Comparison of ENCODE assay signal across 19 cellular contexts in genomic region chr9:126692759-126693427, GRCh38.
A peak's percentile ranks its signal among the peaks of the same experiment; 100 is the strongest.
DNase-seq lines count a peak whose midpoint lies in the region; ATAC-seq and TF ChIP-seq lines count a peak whose summit lies in the region.
"Had no signal": no experiment of that assay in that cellular context is flagged by ENCODE, and none has a peak within 500 bp of the region (broad histone marks: within the 10 kb centered on the region; RNA-seq: fewer than 3 reads in every experiment).

No MANE protein-coding gene starts in this region.

- H3K27ac Mint-ChIP-seq in activated CD4-positive, alpha-beta T cell treated with anti-CD3 and anti-CD28 coated beads for 36 hours = no peak overlapping the region

- no peak overlapping the region for H3K9ac ChIP-seq in mammary epithelial cell (ENCODE audit: insufficient read depth, low read length)
- H3K9ac ChIP-seq: KMS-11 had no signal

- POLR2A ChIA-PET in activated CD4-positive, alpha-beta T cell treated with anti-CD3 and anti-CD28 coated beads for 36 hours (lab: Charles Lee) = no interaction called here

- no peaks in the 10 kb centered on the region for H3K9me3 Mint-ChIP-seq in activated CD4-positive, alpha-beta T cell treated with anti-CD3 and anti-CD28 coated beads for 36 hours (ENCODE audit: low read depth)

- H3K27me3 ChIP-seq in H7 (ENCODE audit: control insufficient read depth, insufficient read depth, low read length) = no peaks in the 10 kb centered on the region
- peaks cover 4% of the 10 kb centered on the region for H3K27me3 ChIP-seq in osteoblast (ENCODE audit: insufficient read depth, low read length)
- H3K27me3 ChIP-seq in mammary epithelial cell (ENCODE audit: insufficient read depth, low read length) = no peaks in the 10 kb centered on the region

- no peak for ATAC-seq in activated CD4-positive, alpha-beta T cell treated with anti-CD3 and anti-CD28 coated beads for 36 hours
- ATAC-seq in GM21529 (IDR thresholded peaks at IDR 0.05; ENCODE audit: unreplicated experiment) = no peak
- ATAC-seq: HepG2 had no signal

- H3K27ac ChIP-seq in osteoblast (ENCODE audit: low read depth, low read length) (no peak overlapping the region), mammary epithelial cell (ENCODE audit: insufficient read depth, low read depth, low read length) (no peak overlapping the region)
- H3K27ac ChIP-seq: 22Rv1, KMS-11 had no signal

- H2AFZ ChIP-seq in osteoblast (ENCODE audit: low read length) (no peak overlapping the region), mammary epithelial cell (ENCODE audit: low read depth, low read length) (no peak overlapping the region)

- WGBS in mammary epithelial cell (ENCODE audit: low coverage, missing lambda C conversion rate) = 99% methylated on average over 26 of the region's 32 CpGs

- intact Hi-C loops in activated CD4-positive, alpha-beta T cell treated with anti-CD3 and anti-CD28 coated beads for 36 hours (cut with DNase I, micrococcal nuclease) = no loop called here
- intact Hi-C loops in mammary epithelial cell (cut with micrococcal nuclease) = no loop called here

- no peaks in the 10 kb centered on the region for H3K36me3 Mint-ChIP-seq in activated CD4-positive, alpha-beta T cell treated with anti-CD3 and anti-CD28 coated beads for 36 hours (ENCODE audit: low read depth)

- CTCF ChIA-PET in activated CD4-positive, alpha-beta T cell treated with anti-CD3 and anti-CD28 coated beads for 36 hours (lab: Charles Lee) = no interaction called here
- CTCF ChIA-PET in mammary epithelial cell (lab: Charles Lee; ENCODE audit: low non-redundant PET) = no interaction called here

- TF ChIP-seq CTCF in osteoblast (IDR thresholded peaks at IDR 0.05; ENCODE audit: extremely low read depth, low read depth, low read length) = no peak
- TF ChIP-seq CTCF in mammary epithelial cell (conservative IDR thresholded peaks at IDR 0.05 in 1 of 2, IDR thresholded peaks at IDR 0.05 in 1 of 2; ENCODE audit: extremely low read depth in 1 of 2, insufficient read depth in 1 of 2, low read depth in 1 of 2, low read length in 2 of 2) = no peak

- H3K4me3 ChIP-seq in H7 (ENCODE audit: insufficient read depth, low read depth, low read length) (no peak overlapping the region), osteoblast (ENCODE audit: insufficient read depth, low read length) (no peak overlapping the region), mammary epithelial cell (replicated peaks in 1 of 3; ENCODE audit: insufficient read depth in 1 of 3, low read depth in 2 of 3, low read length in 3 of 3) (no peak overlapping the region)

- peaks cover 18% of the 10 kb centered on the region for H3K27me3 Mint-ChIP-seq in activated CD4-positive, alpha-beta T cell treated with anti-CD3 and anti-CD28 coated beads for 36 hours

- H3K9me3 ChIP-seq in osteoblast (ENCODE audit: low read depth, low read length) = no peaks in the 10 kb centered on the region
- H3K9me3 ChIP-seq in mammary epithelial cell (replicated peaks; ENCODE audit: insufficient read depth, low read length) = no peaks in the 10 kb centered on the region

- H3K4me1 ChIP-seq in osteoblast (ENCODE audit: insufficient read depth, low read length) (no peaks in the 10 kb centered on the region), mammary epithelial cell (ENCODE audit: insufficient read depth, low read length) (peaks cover 12% of the 10 kb centered on the region)

- BruUV-seq in mammary epithelial cell (replicated peaks; lab: Mats Ljungman, UMichigan) = no TSS peak

- H4K20me1 ChIP-seq in osteoblast (ENCODE audit: insufficient read depth, low read length) (no peaks in the 10 kb centered on the region), mammary epithelial cell (ENCODE audit: insufficient read depth, low read length) (no peaks in the 10 kb centered on the region)

- dilution Hi-C loops in mammary epithelial cell (cut with HindIII; ENCODE audit: low sequenced_read_pairs) = loop anchor here (5.0 to 10.0 kb wide), 2 partner anchors 51 to 88 kb away; no protein-coding TSS in a partner anchor

- no peaks in the 10 kb centered on the region for H3K79me2 ChIP-seq in osteoblast (ENCODE audit: insufficient read depth, low read length)
- peaks cover 6% of the 10 kb centered on the region for H3K79me2 ChIP-seq in mammary epithelial cell (ENCODE audit: insufficient read depth, low read length)

- H3K36me3 ChIP-seq in H7 (replicated peaks; ENCODE audit: control insufficient read depth, insufficient read depth, low read length) (no peaks in the 10 kb centered on the region), osteoblast (ENCODE audit: insufficient read depth, low read length) (no peaks in the 10 kb centered on the region), mammary epithelial cell (ENCODE audit: insufficient read depth, low read length) (no peaks in the 10 kb centered on the region)

- in situ Hi-C loops in mammary epithelial cell (cut with MboI; ENCODE audit: low sequenced_read_pairs in 2 of 2) = loop anchor here (5.0 kb wide), 2 partner anchors 81 to 86 kb away; partner anchors contain the start of gene LMX1B (in 1 of the 2)

- H3K4me1 Mint-ChIP-seq in activated CD4-positive, alpha-beta T cell treated with anti-CD3 and anti-CD28 coated beads for 36 hours = no peaks in the 10 kb centered on the region

- H3K4me2 ChIP-seq in osteoblast (ENCODE audit: insufficient read depth, low read length) (no peak overlapping the region), mammary epithelial cell (ENCODE audit: insufficient read depth, low read depth, low read length) (no peak overlapping the region)
- H3K4me2 ChIP-seq: KMS-11 had no signal

- H3K4me3 Mint-ChIP-seq in activated CD4-positive, alpha-beta T cell treated with anti-CD3 and anti-CD28 coated beads for 36 hours = no peak overlapping the region

- DNase-seq in activated CD4-positive, alpha-beta T cell treated with anti-CD3 and anti-CD28 coated beads for 36 hours = peak; percentile 2
- no peak for DNase-seq in activated CD4-positive, alpha-beta T cell treated with anti-CD3 and anti-CD28 coated beads, Interleukin-2, amount 50 U/mL, for 48 hours
- DNase-seq in H7 = peak; percentile 31
- peak; percentile 37 for DNase-seq in ecto neural progenitor cell (ENCODE audit: low spot score)
- peak; percentile 73 for DNase-seq in osteoblast (ENCODE audit: insufficient read length, low spot score, missing footprints)
- no peak for DNase-seq in mammary epithelial cell
- DNase-seq in NOMO-1 treated with DMSO at 0.1 percent for 48 hours (lab: John Stamatoyannopoulos, UW; ENCODE audit: unreplicated experiment) = no peak
- DNase-seq: DMS 273 treated with DMSO at 0.1 percent for 48 hours, DND-41, HCEC 1CT, MV-4-11, NCI-H1694 treated with DMSO at 0.1 percent for 48 hours, NCI-H2107, NCI-H510A, NCI-H774 had no signal

Comparison
In these comparisons a context has a peak if more than half of its experiments do, and no peak if none do; other contexts are left out.
1. DNase-seq: peak in activated CD4-positive, alpha-beta T cell treated with anti-CD3 and anti-CD28 coated beads for 36 hours (single experiment), H7 (single experiment), ecto neural progenitor cell (single experiment) and osteoblast (single experiment); none in activated CD4-positive, alpha-beta T cell treated with anti-CD3 and anti-CD28 coated beads, Interleukin-2, amount 50 U/mL, for 48 hours (0 of 2), mammary epithelial cell (single experiment) and NOMO-1 treated with DMSO at 0.1 percent for 48 hours (single experiment).